In the genomic region with DNA sequence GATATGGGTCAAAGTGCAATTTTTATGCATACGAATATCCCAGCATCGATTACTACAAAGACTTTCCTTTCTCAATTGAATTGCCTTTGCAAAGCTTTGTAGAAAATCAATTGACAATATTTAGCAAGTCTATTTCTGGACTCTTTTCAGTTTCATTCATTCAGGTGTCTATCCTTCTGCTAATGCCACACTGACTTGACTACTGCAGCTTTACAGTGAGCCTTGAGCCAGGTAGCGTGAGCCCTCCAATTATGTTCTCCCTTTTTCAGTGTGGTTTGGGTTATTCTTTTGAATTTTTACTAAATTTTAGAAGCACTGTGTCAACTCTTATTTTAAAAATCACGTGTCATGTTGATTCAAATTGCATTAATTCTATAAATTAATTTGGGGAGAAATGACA, we compare ENCODE assay signal across 31 cellular contexts. TPM values are rescaled to one million over a fixed set of nuclear protein-coding genes. Genes with fewer than 3 reads are reported as not detected.
"Had no signal": no experiment of that assay in that cellular context is flagged by ENCODE, and none has a peak within 500 bp of the region (broad histone marks: within the 10 kb centered on the region; RNA-seq: fewer than 3 reads in every experiment).

No MANE protein-coding gene starts in this region.

- H3K27ac ChIP-seq: KMS-11, PC-9, SK-N-MC had no signal

- H3K27ac Mint-ChIP-seq: T-cell had no signal

- H2AFZ ChIP-seq: PC-9 had no signal

- H3K4me3 Mint-ChIP-seq: T-cell had no signal

- H3K9me3 Mint-ChIP-seq: T-cell had no signal

- H3K4me2 ChIP-seq: KMS-11, PC-9 had no signal

- H3K4me3 ChIP-seq: PC-9, SK-N-MC had no signal

- H3K36me3 Mint-ChIP-seq: T-cell had no signal

- H3K9ac ChIP-seq: KMS-11 had no signal

- DNase-seq: Karpas-422, MV-4-11, NCI-H1092, NCI-H1105, NCI-H1417 treated with DMSO at 0.1 percent for 48 hours, NCI-H1436 treated with DMSO at 0.1 percent for 48 hours, NCI-H1694 treated with DMSO at 0.1 percent for 48 hours, NCI-H187 treated with DMSO at 0.1 percent for 48 hours, NCI-H2029, NCI-H2081, NCI-H2171 treated with DMSO at 0.1 percent for 48 hours, NCI-H2227 treated with DMSO at 0.1 percent for 48 hours, NCI-H345, NCI-H446, NCI-H510A treated with DMSO at 0.1 percent for 48 hours, NCI-H526, NCI-H69, NCI-H748 treated with DMSO at 0.1 percent for 48 hours, NCI-H82, PC-9, Right ventricle myocardium superior, SHP77 treated with DMSO at 0.1 percent for 48 hours, T-cell had no signal

- H3K4me1 Mint-ChIP-seq: T-cell had no signal

- ATAC-seq: Panc1, SK-N-SH treated with all-trans-retinoic acid at 6 μM for 48 hours, T-cell had no signal

RNA-seq across cellular contexts. Expression of gene AKR1E2, which starts 19.5 kb away (rescaled TPM):
- total RNA-seq: LHCN-M2, MCF 10A, NCI-H460, OCI-LY7 had no signal
